1 cellular context compared by ENCODE assay signal in genomic region chr6:45667766-45668165, GRCh38.
TF ChIP-seq lines count a peak whose summit lies in the region.

No MANE protein-coding gene starts in this region.

TF ChIP-seq in H1, 55 proteins besides CTCF, POLR2A, EP300 and RAD21:
- TF ChIP-seq RBBP5 (IDR thresholded peaks at IDR 0.05; ENCODE audit: borderline replicate concordance, low read depth, low read length) (no peak), TAF1 (IDR thresholded peaks at IDR 0.05; ENCODE audit: low read depth, low read length) (no peak), HDAC2 (IDR thresholded peaks at IDR 0.05; ENCODE audit: borderline replicate concordance in 1 of 2, low read depth in 2 of 2, low read length in 2 of 2) (no peak), RNF2 (IDR thresholded peaks at IDR 0.05; ENCODE audit: borderline replicate concordance, low read depth, low read length, missing control alignments, poor library complexity, severe bottlenecking) (no peak), SP2 (IDR thresholded peaks at IDR 0.05; ENCODE audit: low read length) (no peak), BACH1 (IDR thresholded peaks at IDR 0.05; ENCODE audit: low read length) (no peak), KDM5A (IDR thresholded peaks at IDR 0.05; ENCODE audit: low read length) (no peak), MAFK (IDR thresholded peaks at IDR 0.05; ENCODE audit: low read depth, low read length) (no peak), KDM4A (IDR thresholded peaks at IDR 0.05; ENCODE audit: low read depth, low read length, severe bottlenecking) (no peak), EGR1 (IDR thresholded peaks at IDR 0.05; ENCODE audit: borderline replicate concordance, low read depth, low read length) (no peak), CHD2 (IDR thresholded peaks at IDR 0.05; ENCODE audit: low read length) (no peak), GABPA (IDR thresholded peaks at IDR 0.05; ENCODE audit: borderline replicate concordance, insufficient read depth, low read length) (no peak), BCL11A (IDR thresholded peaks at IDR 0.05; ENCODE audit: low read depth in 2 of 2, low read length in 2 of 2) (no peak), BRCA1 (IDR thresholded peaks at IDR 0.05; ENCODE audit: low read depth, low read length) (no peak), EZH2 (IDR thresholded peaks at IDR 0.05; ENCODE audit: low read depth, low read length, severe bottlenecking) (no peak), RXRA (IDR thresholded peaks at IDR 0.05; ENCODE audit: insufficient read depth, low read depth, low read length) (no peak), HDAC6 (IDR thresholded peaks at IDR 0.05; ENCODE audit: low read depth, low read length) (no peak), FOSL1 (IDR thresholded peaks at IDR 0.05; ENCODE audit: insufficient read depth, low read depth, low read length) (no peak), ATF2 (IDR thresholded peaks at IDR 0.05; ENCODE audit: low read length) (no peak)
